In the genomic region with DNA sequence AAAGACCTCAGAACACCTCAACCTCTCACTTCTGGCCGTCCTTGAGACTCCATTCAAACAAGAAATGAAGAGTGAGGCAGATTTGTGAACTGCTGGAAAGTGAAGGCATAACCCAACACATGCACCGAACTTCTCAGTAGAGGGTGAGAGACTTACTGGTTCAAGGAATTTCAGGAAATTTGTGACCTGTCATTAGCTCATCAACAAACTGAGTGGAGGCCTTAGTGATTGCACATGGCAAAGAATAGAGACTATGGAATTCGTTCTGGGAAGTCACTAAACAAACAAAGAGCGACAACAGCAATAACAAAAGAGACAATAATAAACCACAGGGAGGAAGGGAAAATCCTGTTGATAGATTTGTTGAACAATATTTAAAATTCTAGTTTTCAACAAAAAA, we compare ENCODE assay signal across 23 cellular contexts.
"Had no signal": no experiment of that assay in that cellular context is flagged by ENCODE, and none has a peak within 500 bp of the region (broad histone marks: within the 10 kb centered on the region; RNA-seq: fewer than 3 reads in every experiment).

No MANE protein-coding gene starts in this region.

- H3K4me1 ChIP-seq: adrenal gland had no signal

- H3K4me3 Mint-ChIP-seq: activated CD4-positive, alpha-beta T cell treated with anti-CD3 and anti-CD28 coated beads for 36 hours; activated T-helper 1 cell treated with anti-CD3 and anti-CD28 coated beads, Interleukin-12 subunit alpha, Interleukin-12 subunit beta, Interleukin-2, Interleukin-4 antibody, amounts not matched to agents 30 ng/mL and 10 ng/mL and 1 ng/mL, durations not matched to agents 14 hours and 24 hours and 36 hours; naive thymus-derived CD4-positive, alpha-beta T cell; stimulated activated memory B cell treated with anti-CD40 and anti-IgM and Interleukin-4, amounts not matched to agents 10 μg/mL and 1 μg/mL and 100 μg/mL, for 72 hours had no signal

- H3K9me3 Mint-ChIP-seq: activated naive CD4-positive, alpha-beta T cell treated with anti-CD3 and anti-CD28 coated beads, Interleukin-2, amount 50 U/mL, for 72 hours; activated T-helper 1 cell treated with anti-CD3 and anti-CD28 coated beads, Interleukin-12 subunit alpha, Interleukin-12 subunit beta, Interleukin-2, Interleukin-4 antibody, amounts not matched to agents 30 ng/mL and 10 ng/mL and 1 ng/mL, durations not matched to agents 14 hours and 24 hours and 36 hours; naive thymus-derived CD4-positive, alpha-beta T cell; stimulated activated memory B cell treated with anti-CD40 and anti-IgM and Interleukin-4, amounts not matched to agents 10 μg/mL and 1 μg/mL and 100 μg/mL, for 72 hours had no signal

- H3K9me3 ChIP-seq: adrenal gland, left lung, neutrophil, thoracic aorta had no signal

- H3K27ac ChIP-seq: adrenal gland, foreskin keratinocyte, neutrophil, thoracic aorta had no signal

- H3K36me3 ChIP-seq: adrenal gland, left lung, neutrophil, thoracic aorta had no signal

- ATAC-seq: activated CD4-positive, alpha-beta T cell treated with anti-CD3 and anti-CD28 coated beads for 36 hours; activated naive CD4-positive, alpha-beta T cell treated with anti-CD3 and anti-CD28 coated beads, Interleukin-2, amount 50 U/mL, for 72 hours; foreskin keratinocyte; left lung; naive thymus-derived CD4-positive, alpha-beta T cell; sciatic nerve; stimulated activated memory B cell treated with anti-CD40 and anti-IgM and Interleukin-4, amounts not matched to agents 10 μg/mL and 1 μg/mL and 100 μg/mL, for 72 hours had no signal

- H3K4me3 ChIP-seq: adrenal gland, left lung, thoracic aorta had no signal

- H3K27ac Mint-ChIP-seq: activated CD4-positive, alpha-beta T cell treated with anti-CD3 and anti-CD28 coated beads for 36 hours; activated naive CD4-positive, alpha-beta T cell treated with anti-CD3 and anti-CD28 coated beads, Interleukin-2, amount 50 U/mL, for 72 hours; activated T-helper 1 cell treated with anti-CD3 and anti-CD28 coated beads, Interleukin-12 subunit alpha, Interleukin-12 subunit beta, Interleukin-2, Interleukin-4 antibody, amounts not matched to agents 30 ng/mL and 10 ng/mL and 1 ng/mL, durations not matched to agents 14 hours and 24 hours and 36 hours; naive thymus-derived CD4-positive, alpha-beta T cell; stimulated activated memory B cell treated with anti-CD40 and anti-IgM and Interleukin-4, amounts not matched to agents 10 μg/mL and 1 μg/mL and 100 μg/mL, for 72 hours had no signal

- H3K36me3 Mint-ChIP-seq: activated naive CD4-positive, alpha-beta T cell treated with anti-CD3 and anti-CD28 coated beads, Interleukin-2, amount 50 U/mL, for 72 hours; naive thymus-derived CD4-positive, alpha-beta T cell; stimulated activated memory B cell treated with anti-CD40 and anti-IgM and Interleukin-4, amounts not matched to agents 10 μg/mL and 1 μg/mL and 100 μg/mL, for 72 hours had no signal

- DNase-seq: activated CD4-positive, alpha-beta T cell treated with anti-CD3 and anti-CD28 coated beads for 36 hours; activated CD4-positive, alpha-beta T cell treated with anti-CD3 and anti-CD28 coated beads, Interleukin-2, amount 50 U/mL, for 48 hours; activated gamma-delta T cell treated with Interleukin-2 at 50 U/mL for 16 hours; activated T-cell treated with anti-CD3 and anti-CD28 coated beads for 4 hours; adrenal gland; cerebellar nuclear complex; cortex of kidney; effector CD8-positive, alpha-beta T cell; foreskin keratinocyte; glutamatergic neuron; hypothalamus; kidney; left lung; naive thymus-derived CD4-positive, alpha-beta T cell; stimulated activated CD4-positive, alpha-beta T cell treated with anti-CD3 and anti-CD28 coated beads, Interleukin-4, amount 100 ng/mL, for 4 hours; SW 1271; T-helper 2 cell had no signal

- H3K27me3 ChIP-seq: adrenal gland, foreskin keratinocyte, left lung had no signal
